8 cellular contexts compared by ENCODE assay signal in the genomic region with DNA sequence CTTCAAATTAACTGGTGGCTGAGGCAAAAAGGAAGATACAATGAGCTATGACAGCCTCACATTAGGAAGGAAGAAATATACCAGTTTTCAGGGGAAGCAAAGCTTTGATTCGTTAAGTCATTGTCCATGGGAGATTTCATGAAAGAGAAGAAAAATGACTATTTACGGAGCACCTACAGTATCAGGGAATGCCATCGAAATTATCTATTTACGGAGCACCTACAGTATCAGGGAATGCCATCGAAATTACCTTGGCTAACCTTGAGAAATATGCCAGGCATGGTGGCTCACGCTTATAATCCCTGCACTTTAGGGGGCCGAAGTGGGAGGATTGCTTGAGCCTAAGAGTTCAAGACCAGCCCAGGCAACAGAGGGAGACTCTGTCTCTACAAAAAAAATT.
"Had no signal": no experiment of that assay in that cellular context is flagged by ENCODE, and none has a peak within 500 bp of the region (broad histone marks: within the 10 kb centered on the region; RNA-seq: fewer than 3 reads in every experiment).

No MANE protein-coding gene starts in this region.

- H3K4me3 ChIP-seq: GM12878 had no signal

- ATAC-seq: GM12878 had no signal

- DNase-seq: GDM1, GF-D8 had no signal

- FAIRE-seq: G401.6, GM12878, GM12891, GM12892, GM18507, GM19239 had no signal
